In genomic region chr2:83782122-83782521, GRCh38 we compare ENCODE assay signal across 20 cellular contexts.
A peak's percentile ranks its signal among the peaks of the same experiment; 100 is the strongest.
DNase-seq lines count a peak whose midpoint lies in the region; FAIRE-seq and TF ChIP-seq lines count a peak whose summit lies in the region.
"Had no signal": no experiment of that assay in that cellular context is flagged by ENCODE, and none has a peak within 500 bp of the region (broad histone marks: within the 10 kb centered on the region; RNA-seq: fewer than 3 reads in every experiment).

No MANE protein-coding gene starts in this region.

- no peak overlapping the region for H3K4me3 ChIP-seq in NB4 (ENCODE audit: low read depth, low read length)
- no peak overlapping the region for H3K4me3 ChIP-seq in spleen
- H3K4me3 ChIP-seq: GM12878, MG63, SJSA1 had no signal

- H3K27me3 ChIP-seq in spleen (replicated peaks in 1 of 7): no peaks in the 10 kb centered on the region
- H3K27me3 ChIP-seq: MG63, SJSA1 had no signal

- H3K27me3 Mint-ChIP-seq in brain: peaks cover 6% of the 10 kb centered on the region
- H3K27me3 Mint-ChIP-seq: CD8-positive, alpha-beta memory T cell; T-cell had no signal

- peaks cover 6% of the 10 kb centered on the region for H3K4me1 Mint-ChIP-seq in brain
- H3K4me1 Mint-ChIP-seq: CD8-positive, alpha-beta memory T cell; T-cell had no signal

- H3K36me3 ChIP-seq in spleen: no peaks in the 10 kb centered on the region
- H3K36me3 ChIP-seq: MG63, SJSA1 had no signal

- peaks cover 0 to 17% (median 4%) of the 10 kb centered on the region in 5 experiments for H3K9me3 Mint-ChIP-seq in brain

- H3K27ac Mint-ChIP-seq in brain: no peak overlapping the region
- H3K27ac Mint-ChIP-seq: CD8-positive, alpha-beta memory T cell; T-cell had no signal

- no peak for TF ChIP-seq POLR2A in NB4 (IDR thresholded peaks at IDR 0.05; ENCODE audit: extremely low read depth, insufficient read length)
- no peak for TF ChIP-seq POLR2A in spleen (IDR thresholded peaks at IDR 0.05)

- H3K36me3 Mint-ChIP-seq in brain: no peaks in the 10 kb centered on the region
- H3K36me3 Mint-ChIP-seq: CD8-positive, alpha-beta memory T cell; T-cell had no signal

- intact Hi-C loops in spleen (cut with DNase I; ENCODE audit: low total_unique reads): no loop called here

- FAIRE-seq in A204.1 (lab: Jason Lieb, UNC): peak; percentile 6
- FAIRE-seq: GM12878, HTR-8/SVneo had no signal

- peaks cover 0 to 26% (median 8%) of the 10 kb centered on the region in 8 donors for H3K9me3 ChIP-seq in spleen
- H3K9me3 ChIP-seq: MG63, SJSA1 had no signal

- H3K4me3 Mint-ChIP-seq in brain: no peak overlapping the region
- H3K4me3 Mint-ChIP-seq: CD8-positive, alpha-beta memory T cell; T-cell had no signal

- WGBS in spleen, 5 donors: 65 to 75% (median 71%) methylated on average over 4 of the region's 4 CpGs

- H3K27ac ChIP-seq in C4-2B: no peak overlapping the region
- H3K27ac ChIP-seq in spleen: no peak overlapping the region
- H3K27ac ChIP-seq: RWPE1, SJSA1 had no signal

- TF ChIP-seq CTCF in C4-2B (conservative IDR thresholded peaks at IDR 0.05): peak; percentile 33
- no peak for TF ChIP-seq CTCF in NB4 (IDR thresholded peaks at IDR 0.05; ENCODE audit: low read depth, low read length)
- TF ChIP-seq CTCF in brain (conservative IDR thresholded peaks at IDR 0.05): peak; percentile 15 to 34
- no peak for TF ChIP-seq CTCF in spleen (IDR thresholded peaks at IDR 0.05 in 8 of 11, conservative IDR thresholded peaks at IDR 0.05 in 3 of 11)

- H3K4me1 ChIP-seq in spleen: no peaks in the 10 kb centered on the region
- H3K4me1 ChIP-seq: SJSA1 had no signal

- DNase-seq in NB4 (ENCODE audit: low read depth): peak; percentile 5
- DNase-seq in globus pallidus (ENCODE audit: low spot score): no peak
- no peak for DNase-seq in occipital lobe (lab: John Stamatoyannopoulos, UW)
- DNase-seq in spleen: no peak
- no peak for DNase-seq in KBM-7
- DNase-seq: CD8-positive, alpha-beta memory T cell; DMS153; GOT3; MG63; NCI-H2029; NCI-H2171 treated with DMSO at 0.1 percent for 48 hours; NCI-H510A treated with DMSO at 0.1 percent for 48 hours; T-cell had no signal

- in situ Hi-C loops in KBM-7 (cut with MboI; ENCODE audit: low pct_unique_long_range_greater_than_20kb, low sequenced_read_pairs): no loop called here

Comparison
In these comparisons a context has a peak if more than half of its experiments do, and no peak if none do; other contexts are left out.
1. CTCF ChIP-seq: peak in C4-2B (single experiment) and brain (2 of 2); none in NB4 (single experiment) and spleen (0 of 11).